In genomic region chr1:248642971-248643651, GRCh38 we compare ENCODE assay signal across 8 cellular contexts.
A peak's percentile ranks its signal among the peaks of the same experiment; 100 is the strongest.
DNase-seq lines count a peak whose midpoint lies in the region; ATAC-seq lines count a peak whose summit lies in the region.
"Not testable (repeated sequence)": the region's sequence is repeated elsewhere in the genome, so short reads cannot be mapped to it uniquely, and the experiment has no call there.

No MANE protein-coding gene starts in this region.

- not testable (repeated sequence) for H3K27ac Mint-ChIP-seq in stimulated activated effector memory CD8-positive, alpha-beta T cell treated with anti-CD3 and anti-CD28 coated beads, Interleukin-12 subunit alpha, Interleukin-12 subunit beta, amount 100 ng/mL, for 72 hours

- ATAC-seq in GM18499 (IDR thresholded peaks at IDR 0.05; ENCODE audit: insufficient read depth, unreplicated experiment) (peak; percentile 60), GM18909 (IDR thresholded peaks at IDR 0.05; ENCODE audit: poor library complexity, unreplicated experiment) (peak; percentile 75), GM19467 (IDR thresholded peaks at IDR 0.05; ENCODE audit: unreplicated experiment) (peak; percentile 48), GM21737 (IDR thresholded peaks at IDR 0.05; ENCODE audit: unreplicated experiment) (peak; percentile 64), HG02885 (IDR thresholded peaks at IDR 0.05; ENCODE audit: poor library complexity, unreplicated experiment) (peak; percentile 65), HG03135 (IDR thresholded peaks at IDR 0.05; ENCODE audit: unreplicated experiment) (peak; percentile 62), HG03521 (IDR thresholded peaks at IDR 0.05; ENCODE audit: unreplicated experiment) (peak; percentile 60)
- ATAC-seq in stimulated activated effector memory CD8-positive, alpha-beta T cell treated with anti-CD3 and anti-CD28 coated beads, Interleukin-12 subunit alpha, Interleukin-12 subunit beta, amount 100 ng/mL, for 72 hours = peak; percentile 45

- not testable (repeated sequence) for H3K36me3 Mint-ChIP-seq in stimulated activated effector memory CD8-positive, alpha-beta T cell treated with anti-CD3 and anti-CD28 coated beads, Interleukin-12 subunit alpha, Interleukin-12 subunit beta, amount 100 ng/mL, for 72 hours

- not testable (repeated sequence) for DNase-seq in stimulated activated effector memory CD8-positive, alpha-beta T cell treated with anti-CD3 and anti-CD28 coated beads, Interleukin-12 subunit alpha, Interleukin-12 subunit beta, amount 100 ng/mL, for 72 hours (ENCODE audit: low spot score in 2 of 2)

- H3K9me3 Mint-ChIP-seq in stimulated activated effector memory CD8-positive, alpha-beta T cell treated with anti-CD3 and anti-CD28 coated beads, Interleukin-12 subunit alpha, Interleukin-12 subunit beta, amount 100 ng/mL, for 72 hours = not testable (repeated sequence)

- H3K4me1 Mint-ChIP-seq in stimulated activated effector memory CD8-positive, alpha-beta T cell treated with anti-CD3 and anti-CD28 coated beads, Interleukin-12 subunit alpha, Interleukin-12 subunit beta, amount 100 ng/mL, for 72 hours = not testable (repeated sequence)

- not testable (repeated sequence) for H3K4me3 Mint-ChIP-seq in stimulated activated effector memory CD8-positive, alpha-beta T cell treated with anti-CD3 and anti-CD28 coated beads, Interleukin-12 subunit alpha, Interleukin-12 subunit beta, amount 100 ng/mL, for 72 hours
